In the genomic region with DNA sequence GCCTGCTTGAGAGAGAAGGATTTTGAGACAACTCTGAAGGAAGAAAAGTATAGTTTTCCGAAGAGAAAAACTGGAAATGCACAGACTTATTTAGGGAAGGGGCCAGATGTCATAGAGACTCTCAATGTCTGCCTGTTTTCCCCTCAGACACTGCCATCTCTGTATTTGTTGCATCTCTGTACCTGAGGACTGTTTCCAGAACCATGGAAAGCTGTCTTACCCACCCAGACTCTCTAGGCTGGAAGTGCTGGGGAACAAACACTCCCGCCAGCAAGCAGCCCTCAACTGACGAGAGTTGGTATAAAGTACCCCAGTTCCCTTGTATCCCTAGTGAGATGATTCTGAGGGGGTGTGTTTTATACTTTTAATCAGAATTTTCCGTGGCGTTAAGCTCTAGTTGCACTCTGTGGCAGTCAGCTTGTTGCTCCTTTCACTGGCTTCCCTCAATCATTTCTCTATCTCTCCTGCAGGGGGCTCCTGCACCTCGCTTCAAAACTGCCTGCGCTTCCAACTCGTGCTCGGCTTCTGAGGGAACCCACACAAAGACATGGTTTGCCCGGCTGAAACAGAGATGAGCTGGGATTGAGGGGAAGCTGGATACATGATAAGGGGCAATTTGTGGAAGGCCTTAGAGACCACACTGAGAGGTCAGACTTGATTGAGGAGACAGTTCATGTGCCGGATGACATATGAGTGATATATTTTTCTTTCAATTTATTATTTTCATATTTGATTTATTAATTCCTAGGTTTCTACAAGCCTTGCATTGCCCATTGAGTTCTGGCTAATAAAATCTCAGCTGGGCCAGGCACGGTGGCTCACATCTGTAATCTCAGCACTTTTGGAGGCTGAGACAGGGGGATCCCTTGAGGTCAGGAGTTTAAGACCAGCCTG, we compare ENCODE assay signal across 8 cellular contexts. TPM values are rescaled to one million over a fixed set of nuclear protein-coding genes. Genes with fewer than 3 reads are reported as not detected.
DNase-seq lines count a peak whose midpoint lies in the region; ATAC-seq, FAIRE-seq and TF ChIP-seq lines count a peak whose summit lies in the region.

No MANE protein-coding gene starts in this region.

- H3K4me1 ChIP-seq in CD8-positive, alpha-beta memory T cell (ENCODE audit: insufficient read depth, low read length), result no peaks in the 10 kb centered on the region
- H3K4me1 ChIP-seq in endothelial cell of umbilical vein (ENCODE audit: control insufficient read depth, extremely low read depth, insufficient read depth, low read length), result no peaks in the 10 kb centered on the region

- H3K4me3 Mint-ChIP-seq in CD8-positive, alpha-beta memory T cell, result peak overlapping the region in 3 of 7 donors; percentile 40 to 66 (median 48)

- H3K9me3 ChIP-seq in CD8-positive, alpha-beta memory T cell (ENCODE audit: low read length), result no peaks in the 10 kb centered on the region
- no peaks in the 10 kb centered on the region for H3K9me3 ChIP-seq in endothelial cell of umbilical vein (replicated peaks; ENCODE audit: control insufficient read depth, insufficient read depth, low read length)

- peak; percentile 84 to 85 for TF ChIP-seq CTCF in endothelial cell of umbilical vein (IDR thresholded peaks at IDR 0.05; ENCODE audit: extremely low read depth in 1 of 2, insufficient read depth in 1 of 2, low read depth in 1 of 2, low read length in 2 of 2)

- no peak overlapping the region for H3K27ac ChIP-seq in CD8-positive, alpha-beta memory T cell (ENCODE audit: low read depth, low read length)
- no peak overlapping the region for H3K27ac ChIP-seq in endothelial cell of umbilical vein (ENCODE audit: insufficient read depth, low read depth, low read length)

- H3K9me3 Mint-ChIP-seq in CD8-positive, alpha-beta memory T cell, result no peaks in the 10 kb centered on the region

- POLR2A ChIA-PET in CD8-positive, alpha-beta memory T cell (lab: Charles Lee), result no interaction called here
- POLR2A ChIA-PET in endothelial cell of umbilical vein (lab: Charles Lee), result no interaction called here

- H4K20me1 ChIP-seq in endothelial cell of umbilical vein (replicated peaks; ENCODE audit: control insufficient read depth, extremely low read depth, insufficient read depth, low read length), result no peaks in the 10 kb centered on the region

- H3K4me3 ChIP-seq in CD8-positive, alpha-beta memory T cell (ENCODE audit: low read length), result no peak overlapping the region
- H3K4me3 ChIP-seq in endothelial cell of umbilical vein (replicated peaks in 1 of 3; ENCODE audit: insufficient read depth in 1 of 3, low read depth in 1 of 3, low read length in 3 of 3), result no peak overlapping the region

- H3K79me2 ChIP-seq in endothelial cell of umbilical vein (ENCODE audit: control insufficient read depth, insufficient read depth, low read length), result no peaks in the 10 kb centered on the region

- FAIRE-seq in endothelial cell of umbilical vein (lab: Jason Lieb, UNC), result peak; percentile 95

- no TSS peak for BruUV-seq in endothelial cell of umbilical vein (replicated peaks; lab: Mats Ljungman, UMichigan)

- H3K9me1 ChIP-seq in endothelial cell of umbilical vein (replicated peaks; ENCODE audit: control insufficient read depth, extremely low read depth, insufficient read depth, low read length), result no peaks in the 10 kb centered on the region

- no peak for ATAC-seq in GM21367 (IDR thresholded peaks at IDR 0.05; ENCODE audit: unreplicated experiment)

- dilution Hi-C loops in endothelial cell of umbilical vein (cut with MboI; ENCODE audit: extremely low pct_ligation_motif_present, low sequenced_read_pairs), result no loop called here

- DNase-seq in CD8-positive, alpha-beta memory T cell, result peak; percentile 34 to 66 (median 53)
- DNase-seq in HUDEP-2 (lab: John Stamatoyannopoulos, UW; ENCODE audit: unreplicated experiment in 76 of 76) (peak in 64 of 76 experiments; percentile 14 to 79 (median 48)), NOMO-1 (lab: John Stamatoyannopoulos, UW; ENCODE audit: unreplicated experiment in 2 of 2) (peak; percentile 61 to 66), endothelial cell of umbilical vein (ENCODE audit: low read depth, low spot score) (peak; percentile 72), mucosa of gallbladder (ENCODE audit: low spot score) (peak; percentile 74)
- DNase-seq in activated CD8-positive, alpha-beta memory T cell treated with anti-CD3 and anti-CD28 coated beads for 4 hours (ENCODE audit: low read depth in 2 of 2), result peak; percentile 15 to 27
- peak; percentile 17 to 19 for DNase-seq in stimulated activated CD8-positive, alpha-beta memory T cell treated with anti-CD3 and anti-CD28 coated beads, Interleukin-4, amount 100 ng/mL, for 4 hours (ENCODE audit: low read depth in 2 of 2, low spot score in 1 of 2)

- no peak overlapping the region for H3K9ac ChIP-seq in endothelial cell of umbilical vein (replicated peaks; ENCODE audit: extremely low read depth, insufficient read depth, low read length)

- H3K4me1 Mint-ChIP-seq in CD8-positive, alpha-beta memory T cell, result peaks cover 3 to 6% (median 4%) of the 10 kb centered on the region in 3 donors

- H2AFZ ChIP-seq in endothelial cell of umbilical vein (ENCODE audit: low read depth, low read length), result peak overlapping the region; percentile 59

- peaks cover 9% of the 10 kb centered on the region for H3K27me3 ChIP-seq in CD8-positive, alpha-beta memory T cell (ENCODE audit: insufficient read depth, low read length, poor library complexity, severe bottlenecking)
- peaks cover 18 to 31% of the 10 kb centered on the region in 2 experiments for H3K27me3 ChIP-seq in endothelial cell of umbilical vein (ENCODE audit: control insufficient read depth in 2 of 2, insufficient read depth in 2 of 2, low read length in 2 of 2)

- peaks cover 0 to 3% (median 0%) of the 10 kb centered on the region in 3 donors for H3K36me3 Mint-ChIP-seq in CD8-positive, alpha-beta memory T cell

- no peak for TF ChIP-seq POLR2A in endothelial cell of umbilical vein (IDR thresholded peaks at IDR 0.05; ENCODE audit: low read depth, low read length)

- peak overlapping the region; percentile 31 for H3K4me2 ChIP-seq in endothelial cell of umbilical vein (ENCODE audit: insufficient read depth, low read length)

- intact Hi-C loops in endothelial cell of umbilical vein (cut with micrococcal nuclease), result loop anchor here (1.0 kb wide), 4 partner anchors 82 to 212 kb away; no protein-coding TSS in a partner anchor

- H3K27me3 Mint-ChIP-seq in CD8-positive, alpha-beta memory T cell, result peaks cover 18 to 32% of the 10 kb centered on the region in 2 donors

- H3K27ac Mint-ChIP-seq in CD8-positive, alpha-beta memory T cell, result peak overlapping the region in 2 of 8 donors; percentile 47 to 52

- CTCF ChIA-PET in CD8-positive, alpha-beta memory T cell (lab: Charles Lee), result interaction anchor here (0.7 to 3.5 kb wide), 39 partner anchors 9 to 311 kb away, joined by 3 to 23 read pairs (median 4); a partner anchor contains a TSS
- CTCF ChIA-PET in endothelial cell of umbilical vein (lab: Charles Lee), result interaction anchor here (0.6 to 3.2 kb wide), 78 partner anchors 8 to 819 kb away, joined by 3 to 138 read pairs (median 5); a partner anchor contains a TSS

- H3K36me3 ChIP-seq in CD8-positive, alpha-beta memory T cell (ENCODE audit: insufficient read depth, low read length), result no peaks in the 10 kb centered on the region
- H3K36me3 ChIP-seq in endothelial cell of umbilical vein (ENCODE audit: control insufficient read depth in 2 of 2, extremely low read depth in 1 of 2, insufficient read depth in 2 of 2, low read length in 2 of 2), result no peaks in the 10 kb centered on the region

TF ChIP-seq in endothelial cell of umbilical vein, 7 proteins besides CTCF, POLR2A, EP300 and RAD21:
- TF ChIP-seq EZH2 (IDR thresholded peaks at IDR 0.05; ENCODE audit: borderline replicate concordance, low read depth, low read length, severe bottlenecking) (no peak), POLR2AphosphoS5 (IDR thresholded peaks at IDR 0.05; ENCODE audit: insufficient read depth, low read depth, low read length) (no peak), GATA2 (IDR thresholded peaks at IDR 0.05; ENCODE audit: insufficient read depth, insufficient read length, low read depth, low read length) (no peak), JUN (IDR thresholded peaks at IDR 0.05; ENCODE audit: borderline replicate concordance, insufficient read depth, insufficient read length, low read depth) (no peak), MYC (IDR thresholded peaks at IDR 0.05; ENCODE audit: low read depth, low read length) (no peak), FOS (IDR thresholded peaks at IDR 0.05; ENCODE audit: borderline replicate concordance, insufficient read depth, low read length) (no peak)
- TF ChIP-seq, protein P1, sequence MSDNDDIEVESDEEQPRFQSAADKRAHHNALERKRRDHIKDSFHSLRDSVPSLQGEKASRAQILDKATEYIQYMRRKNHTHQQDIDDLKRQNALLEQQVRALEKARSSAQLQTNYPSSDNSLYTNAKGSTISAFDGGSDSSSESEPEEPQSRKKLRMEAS (IDR thresholded peaks at IDR 0.05; ENCODE audit: insufficient read depth, insufficient read length), result no peak
TF ChIP-seq in endothelial cell of umbilical vein: peak in this region for 0.

RNA-seq across cellular contexts. Expression of a gene that starts 36.9 kb away (rescaled TPM):
- total RNA-seq in CD8-positive, alpha-beta memory T cell, result 10 to 100 TPM; 42.7 to 43.1 TPM
- polyA plus RNA-seq in CD8-positive, alpha-beta memory T cell, result 8.5 TPM
- total RNA-seq in endothelial cell of umbilical vein (31.5 and 32.6 TPM in 2 replicates), mucosa of gallbladder (21.6 TPM)
- 18.1 and 18.6 TPM in 2 replicates for polyA plus RNA-seq in endothelial cell of umbilical vein
- polyA plus RNA-seq in endothelial cell of umbilical vein (2011; cell fraction: cytosol; rRNA removed), result 19.3 and 24.7 TPM in 2 replicates
- 29.4 and 31.7 TPM in 2 replicates for polyA plus RNA-seq in endothelial cell of umbilical vein (2011; cell fraction: nucleus; rRNA removed)
- polyA plus RNA-seq in endothelial cell of umbilical vein (2012), result 29.2 and 34.3 TPM in 2 replicates
- polyA minus RNA-seq in endothelial cell of umbilical vein, result 63.1 and 73.4 TPM in 2 replicates
- polyA minus RNA-seq in endothelial cell of umbilical vein (2011; cell fraction: cytosol; rRNA and poly(A)+ RNA removed), result 56.2 TPM
- polyA minus RNA-seq in endothelial cell of umbilical vein (2011; cell fraction: nucleus; rRNA and poly(A)+ RNA removed), result 24.1 and 39.1 TPM in 2 replicates

Comparison
In these comparisons a context has a peak if more than half of its experiments do, and no peak if none do; other contexts are left out.
1. DNase-seq: peak in every context shown above with its lines; median percentile 74 in mucosa of gallbladder; 72 in endothelial cell of umbilical vein; 64 in NOMO-1; 53 in CD8-positive, alpha-beta memory T cell; 48 in HUDEP-2; 21 in activated CD8-positive, alpha-beta memory T cell treated with anti-CD3 and anti-CD28 coated beads for 4 hours; 18 in stimulated activated CD8-positive, alpha-beta memory T cell treated with anti-CD3 and anti-CD28 coated beads, Interleukin-4, amount 100 ng/mL, for 4 hours.